9 cellular contexts compared by ENCODE assay signal in genomic region chr20:29079769-29080690, GRCh38.
DNase-seq lines count a peak whose midpoint lies in the region; ATAC-seq and TF ChIP-seq lines count a peak whose summit lies in the region.
"Had no signal": no experiment of that assay in that cellular context is flagged by ENCODE, and none has a peak within 500 bp of the region (broad histone marks: within the 10 kb centered on the region; RNA-seq: fewer than 3 reads in every experiment).

No MANE protein-coding gene starts in this region.

- H3K27me3 ChIP-seq in CD4-positive, CD25-positive, alpha-beta regulatory T cell (ENCODE audit: control insufficient read depth, insufficient read depth, low read length) = no peaks in the 10 kb centered on the region
- H3K27me3 ChIP-seq in colonic mucosa = no peaks in the 10 kb centered on the region

- H3K27ac Mint-ChIP-seq in CD4-positive, CD25-positive, alpha-beta regulatory T cell = no peak overlapping the region

- H3K4me3 Mint-ChIP-seq in CD4-positive, CD25-positive, alpha-beta regulatory T cell = peak overlapping the region in 2 of 4 donors; percentile 22 to 69

- H3K4me3 ChIP-seq in CD4-positive, CD25-positive, alpha-beta regulatory T cell (ENCODE audit: low read depth, low read length) = peak overlapping the region; percentile 32
- no peak overlapping the region for H3K4me3 ChIP-seq in colonic mucosa

- no peak for DNase-seq in CD4-positive, CD25-positive, alpha-beta regulatory T cell
- DNase-seq in colonic mucosa (peak; percentile 53), omental fat pad (ENCODE audit: low spot score) (no peak), anterior cingulate cortex (lab: John Stamatoyannopoulos, UW) (no peak), AG08396 (ENCODE audit: low spot score) (no peak)
- no peak for DNase-seq in activated CD4-positive, alpha-beta T cell treated with anti-CD3 and anti-CD28 coated beads, Interleukin-2, amount 50 U/mL, for 1 hour
- DNase-seq: T1000 had no signal

- intact Hi-C loops in colonic mucosa (cut with DNase I) = no loop called here

- no peak for TF ChIP-seq CTCF in colonic mucosa (IDR thresholded peaks at IDR 0.05)
- TF ChIP-seq CTCF in omental fat pad (IDR thresholded peaks at IDR 0.05) = no peak

- peaks cover 5 to 22% of the 10 kb centered on the region in 2 experiments for H3K9me3 ChIP-seq in CD4-positive, CD25-positive, alpha-beta regulatory T cell (ENCODE audit: control insufficient read depth in 2 of 2, low read length in 2 of 2)
- H3K9me3 ChIP-seq in colonic mucosa = peaks cover 5% of the 10 kb centered on the region

- H3K36me3 ChIP-seq in CD4-positive, CD25-positive, alpha-beta regulatory T cell (ENCODE audit: control insufficient read depth, insufficient read depth, low read length) = no peaks in the 10 kb centered on the region
- H3K36me3 ChIP-seq in colonic mucosa = no peaks in the 10 kb centered on the region

- H3K9me3 Mint-ChIP-seq in CD4-positive, CD25-positive, alpha-beta regulatory T cell = peaks cover 0 to 35% (median 24%) of the 10 kb centered on the region in 7 donors

- no peak overlapping the region for H3K27ac ChIP-seq in CD4-positive, CD25-positive, alpha-beta regulatory T cell (ENCODE audit: insufficient read depth, low read length, poor library complexity, severe bottlenecking)
- no peak overlapping the region for H3K27ac ChIP-seq in colonic mucosa

- H3K4me1 Mint-ChIP-seq in CD4-positive, CD25-positive, alpha-beta regulatory T cell = no peaks in the 10 kb centered on the region

- ATAC-seq in CD4-positive, CD25-positive, alpha-beta regulatory T cell (ENCODE audit: low read depth in 2 of 2) = peak in 1 of 2 donors; percentile 47
- ATAC-seq in HG03571 (IDR thresholded peaks at IDR 0.05; ENCODE audit: unreplicated experiment) = peak; percentile 98
- peak; percentile 59 for ATAC-seq in omental fat pad (ENCODE audit: low FRiP score)
- no peak for ATAC-seq in GM21528 (IDR thresholded peaks at IDR 0.05; ENCODE audit: low FRiP score, unreplicated experiment)

- peaks cover 3% of the 10 kb centered on the region for H3K36me3 Mint-ChIP-seq in CD4-positive, CD25-positive, alpha-beta regulatory T cell

- H3K4me1 ChIP-seq in CD4-positive, CD25-positive, alpha-beta regulatory T cell (ENCODE audit: control insufficient read depth, insufficient read depth, low read length, poor library complexity, severe bottlenecking) = no peaks in the 10 kb centered on the region
- H3K4me1 ChIP-seq in colonic mucosa = no peaks in the 10 kb centered on the region

- H3K27me3 Mint-ChIP-seq in CD4-positive, CD25-positive, alpha-beta regulatory T cell = no peaks in the 10 kb centered on the region

- no peak overlapping the region for H3K9ac ChIP-seq in colonic mucosa (ENCODE audit: low read depth in 2 of 2, low read length in 2 of 2)
